Comparison of ENCODE assay signal across 1 cellular context in genomic region chr11:121655481-121656332, GRCh38.
TF ChIP-seq lines count a peak whose summit lies in the region.

No MANE protein-coding gene starts in this region.

TF ChIP-seq in GM12878, 131 proteins besides CTCF, POLR2A, EP300 and RAD21 (continued from another document and continues in another):
- TF ChIP-seq ZBTB4 (CRISPR knock-in tag; IDR thresholded peaks at IDR 0.05): no peak
- no peak for TF ChIP-seq ZNF207 (IDR thresholded peaks at IDR 0.05; ENCODE audit: borderline replicate concordance)
- TF ChIP-seq ZBED1 (IDR thresholded peaks at IDR 0.05; ENCODE audit: borderline replicate concordance): no peak
- no peak for TF ChIP-seq POLR2AphosphoS2 (IDR thresholded peaks at IDR 0.05; ENCODE audit: low read depth, low read length)
- TF ChIP-seq ZNF384 (IDR thresholded peaks at IDR 0.05; ENCODE audit: borderline replicate concordance, low read depth, low read length): no peak
- no peak for TF ChIP-seq PAX8 (IDR thresholded peaks at IDR 0.05)
- TF ChIP-seq ZBTB11 (CRISPR knock-in tag; IDR thresholded peaks at IDR 0.05): no peak
- TF ChIP-seq KDM1A (IDR thresholded peaks at IDR 0.05; ENCODE audit: borderline replicate concordance): no peak
- TF ChIP-seq NFYA (IDR thresholded peaks at IDR 0.05; ENCODE audit: borderline replicate concordance, low read depth, low read length): no peak
- no peak for TF ChIP-seq NR2C1 (IDR thresholded peaks at IDR 0.05)
- no peak for TF ChIP-seq ASH2L (IDR thresholded peaks at IDR 0.05; ENCODE audit: borderline replicate concordance, low read depth)
- no peak for TF ChIP-seq SP1 (IDR thresholded peaks at IDR 0.05; ENCODE audit: low read depth, low read length)
- no peak for TF ChIP-seq PML (IDR thresholded peaks at IDR 0.05; ENCODE audit: low read length)
- no peak for TF ChIP-seq EZH2 (IDR thresholded peaks at IDR 0.05; ENCODE audit: borderline replicate concordance, control insufficient read depth, low read depth, low read length)
- TF ChIP-seq CHD4 (IDR thresholded peaks at IDR 0.05): no peak
- no peak for TF ChIP-seq YBX1 (IDR thresholded peaks at IDR 0.05)
- TF ChIP-seq ATF2 (IDR thresholded peaks at IDR 0.05; ENCODE audit: low read length): no peak
- TF ChIP-seq ZBTB40 (IDR thresholded peaks at IDR 0.05; ENCODE audit: borderline replicate concordance): no peak
- 0 out of 2 replicates have a peak, but pooled peaks have one; percentile 51 for TF ChIP-seq NBN (IDR thresholded peaks at IDR 0.05)
- TF ChIP-seq STAT3 (IDR thresholded peaks at IDR 0.05; ENCODE audit: low read depth, low read length): no peak
- peak; percentile 56; the same call in 1 of the 2 replicates for TF ChIP-seq NKRF (conservative IDR thresholded peaks at IDR 0.05)
- peak; percentile 47; the same call in 1 of the 2 replicates for TF ChIP-seq SMARCA5 (IDR thresholded peaks at IDR 0.05)
- no peak for TF ChIP-seq PRDM15 (CRISPR knock-in tag; IDR thresholded peaks at IDR 0.05)
- no peak for TF ChIP-seq RCOR1 (conservative IDR thresholded peaks at IDR 0.05; ENCODE audit: low read depth, low read length)
- TF ChIP-seq HCFC1 (IDR thresholded peaks at IDR 0.05; ENCODE audit: low read length): no peak
- TF ChIP-seq ZZZ3 (IDR thresholded peaks at IDR 0.05; ENCODE audit: control insufficient read depth, insufficient read length, low read depth): no peak
- peak in 1 of 2 experiments; percentile 64; a peak in 1 of 3 replicates for TF ChIP-seq EGR1 (IDR thresholded peaks at IDR 0.05; ENCODE audit: borderline replicate concordance in 1 of 2, low read depth in 2 of 2, low read length in 2 of 2)
- TF ChIP-seq BHLHE40 (IDR thresholded peaks at IDR 0.05; ENCODE audit: borderline replicate concordance in 1 of 2, low read depth in 2 of 2, low read length in 1 of 2): peak; percentile 79 to 90
- no peak for TF ChIP-seq CUX1 (IDR thresholded peaks at IDR 0.05; ENCODE audit: insufficient replicate concordance, low read depth, low read length)
- no peak for TF ChIP-seq CBX5 (IDR thresholded peaks at IDR 0.05; ENCODE audit: low read depth)
- peak; percentile 32; the same call in 1 of the 2 replicates for TF ChIP-seq PKNOX1 (IDR thresholded peaks at IDR 0.05)
